ENCODE assay signal across 14 cellular contexts in genomic region chr7:1124816-1125602, GRCh38. TPM values are rescaled to one million over a fixed set of nuclear protein-coding genes. Genes with fewer than 3 reads are reported as not detected.
A peak's percentile ranks its signal among the peaks of the same experiment; 100 is the strongest.
DNase-seq lines count a peak whose midpoint lies in the region; ATAC-seq and TF ChIP-seq lines count a peak whose summit lies in the region.
"Had no signal": no experiment of that assay in that cellular context is flagged by ENCODE, and none has a peak within 500 bp of the region (broad histone marks: within the 10 kb centered on the region; RNA-seq: fewer than 3 reads in every experiment).

No MANE protein-coding gene starts in this region.

- H4K20me1 ChIP-seq in OCI-LY7 (ENCODE audit: insufficient read depth, low read length): no peaks in the 10 kb centered on the region; the same call in 1 of the 2 replicates

- intact Hi-C loops in body of pancreas (cut with DNase I) (no loop called here), left cardiac atrium (cut with DNase I) (loop anchor here in 1 of 2 donors (5.0 kb wide), 1 partner anchor 38 kb away; the partner anchor contains the start of gene GPER1), psoas muscle (cut with DNase I) (no loop called here), OCI-LY7 (cut with micrococcal nuclease; ENCODE audit: unreplicated experiment) (no loop called here)
- intact Hi-C loops in naive thymus-derived CD4-positive, alpha-beta T cell (cut with micrococcal nuclease): no loop called here

- H3K27me3 ChIP-seq in body of pancreas (no peaks in the 10 kb centered on the region), psoas muscle (ENCODE audit: insufficient read depth in 3 of 3, low read length in 2 of 3) (no peaks in the 10 kb centered on the region)
- H3K27me3 ChIP-seq in naive thymus-derived CD4-positive, alpha-beta T cell (ENCODE audit: control insufficient read depth in 2 of 2, insufficient read depth in 2 of 2, low read length in 2 of 2): no peaks in the 10 kb centered on the region
- H3K27me3 ChIP-seq: uterus had no signal

- TF ChIP-seq CTCF in C4-2B (conservative IDR thresholded peaks at IDR 0.05) (no peak), body of pancreas (IDR thresholded peaks at IDR 0.05) (no peak), psoas muscle (IDR thresholded peaks at IDR 0.05) (no peak), OCI-LY7 (conservative IDR thresholded peaks at IDR 0.05; ENCODE audit: low read length) (no peak)

- 63 to 69% methylated on average over 16 to 23 of the region's 23 CpGs for WGBS in body of pancreas, 2 donors
- WGBS in psoas muscle, 3 donors: 30 to 42% (median 33%) methylated on average over 23 of the region's 23 CpGs

- H3K9me3 ChIP-seq in body of pancreas (no peaks in the 10 kb centered on the region), psoas muscle (no peaks in the 10 kb centered on the region), OCI-LY7 (ENCODE audit: low read length) (no peaks in the 10 kb centered on the region)
- H3K9me3 ChIP-seq in naive thymus-derived CD4-positive, alpha-beta T cell (ENCODE audit: control insufficient read depth in 2 of 3, low read length in 3 of 3): no peaks in the 10 kb centered on the region
- H3K9me3 ChIP-seq: uterus had no signal

- ATAC-seq in body of pancreas (peak; percentile 24), left cardiac atrium (peak; percentile 27 to 71), psoas muscle (peak; percentile 23 to 61 (median 46))
- no peak for ATAC-seq in naive thymus-derived CD4-positive, alpha-beta T cell
- ATAC-seq: activated T-cell treated with anti-CD3 and anti-CD28 coated beads, Interleukin-2, amount 50 U/mL, for 4 hours had no signal

- no peaks in the 10 kb centered on the region for H3K9me2 ChIP-seq in OCI-LY7 (ENCODE audit: insufficient read depth, low read length)

- DNase-seq in body of pancreas (no peak), left cardiac atrium (peak; percentile 59), psoas muscle (peak in 1 of 2 donors; percentile 54), GDM1 (lab: John Stamatoyannopoulos, UW) (no peak), NCI-H82 treated with DMSO at 0.1 percent for 48 hours (lab: John Stamatoyannopoulos, UW; ENCODE audit: unreplicated experiment) (no peak), OCI-LY7 (ENCODE audit: low spot score) (no peak)
- DNase-seq in naive thymus-derived CD4-positive, alpha-beta T cell: no peak
- DNase-seq: activated CD4-positive, CD25-positive, alpha-beta regulatory T cell treated with anti-CD3 and anti-CD28 coated beads, Interleukin-2, amount 50 U/mL, for 72 hours; activated T-cell treated with anti-CD3 and anti-CD28 coated beads, Interleukin-2, amount 50 U/mL, for 4 hours; Kasumi-1; NCI-H2081 treated with DMSO at 0.1 percent for 48 hours; uterus had no signal

- peaks cover 4% of the 10 kb centered on the region for H3K4me1 ChIP-seq in body of pancreas
- peaks cover 12% of the 10 kb centered on the region for H3K4me1 ChIP-seq in psoas muscle
- no peaks in the 10 kb centered on the region for H3K4me1 ChIP-seq in naive thymus-derived CD4-positive, alpha-beta T cell (ENCODE audit: control insufficient read depth in 2 of 2, insufficient read depth in 2 of 2, low read length in 2 of 2)
- H3K4me1 ChIP-seq in OCI-LY7 (ENCODE audit: insufficient read depth, low read length, poor library complexity, severe bottlenecking): peaks cover 5% of the 10 kb centered on the region

- H3K4me2 ChIP-seq in OCI-LY7 (ENCODE audit: low read length): no peak overlapping the region

- H3K4me3 Mint-ChIP-seq in naive thymus-derived CD4-positive, alpha-beta T cell: no peak overlapping the region
- H3K4me3 Mint-ChIP-seq: activated T-cell treated with anti-CD3 and anti-CD28 coated beads, Interleukin-2, amount 50 U/mL, for 4 hours had no signal

- H3K79me2 ChIP-seq in OCI-LY7 (ENCODE audit: insufficient read depth, low read depth, low read length): no peaks in the 10 kb centered on the region

- H3K27ac ChIP-seq in C4-2B (0 out of 2 replicates have a peak overlapping the region, but pooled peaks have one; percentile 3), body of pancreas (no peak overlapping the region), psoas muscle (peak overlapping the region; percentile 50), OCI-LY7 (ENCODE audit: low read depth, low read length, poor library complexity, severe bottlenecking) (no peak overlapping the region)
- no peak overlapping the region for H3K27ac ChIP-seq in naive thymus-derived CD4-positive, alpha-beta T cell (ENCODE audit: low read depth, low read length)

- no peak for TF ChIP-seq POLR2A in body of pancreas (IDR thresholded peaks at IDR 0.05)

- H3K4me3 ChIP-seq in body of pancreas: no peak overlapping the region
- H3K4me3 ChIP-seq in psoas muscle: peak overlapping the region; percentile 56
- no peak overlapping the region for H3K4me3 ChIP-seq in naive thymus-derived CD4-positive, alpha-beta T cell (ENCODE audit: low read length)
- no peak overlapping the region for H3K4me3 ChIP-seq in OCI-LY7 (ENCODE audit: low read depth, low read length, poor library complexity, severe bottlenecking)
- H3K4me3 ChIP-seq: skin epidermis, uterus had no signal

- peaks cover 0 to 2% (median 0%) of the 10 kb centered on the region in 7 donors for H3K4me1 Mint-ChIP-seq in naive thymus-derived CD4-positive, alpha-beta T cell

- no peak overlapping the region for H3K27ac Mint-ChIP-seq in naive thymus-derived CD4-positive, alpha-beta T cell

- BruUV-seq in OCI-LY7 (replicated peaks; lab: Mats Ljungman, UMichigan): no TSS peak

- peaks cover 0 to 13% (median 6%) of the 10 kb centered on the region in 5 donors for H3K36me3 Mint-ChIP-seq in naive thymus-derived CD4-positive, alpha-beta T cell

- H2AFZ ChIP-seq in OCI-LY7 (ENCODE audit: low read length): no peak overlapping the region

- POLR2A ChIA-PET in naive thymus-derived CD4-positive, alpha-beta T cell (lab: Charles Lee): no interaction called here
- POLR2A ChIA-PET in OCI-LY7 (lab: Charles Lee): interaction anchor here (1.0 kb wide), 1 partner anchor 18 kb away, joined by 5 read pairs; no protein-coding TSS in a partner anchor

- no peaks in the 10 kb centered on the region for H3K27me3 Mint-ChIP-seq in naive thymus-derived CD4-positive, alpha-beta T cell

- CTCF ChIA-PET in naive thymus-derived CD4-positive, alpha-beta T cell (lab: Charles Lee): no interaction called here
- CTCF ChIA-PET in OCI-LY7 (lab: Charles Lee; ENCODE audit: unreplicated experiment): no interaction called here

- H3K36me3 ChIP-seq in body of pancreas (replicated peaks in 1 of 2; ENCODE audit: insufficient read depth in 1 of 2, low read depth in 2 of 2) (peaks cover 0 to 2% of the 10 kb centered on the region in 2 donors), psoas muscle (ENCODE audit: insufficient read depth in 1 of 2, low read depth in 1 of 2) (peaks cover 0 to 4% of the 10 kb centered on the region in 2 donors), OCI-LY7 (ENCODE audit: insufficient read depth, low read length) (peaks cover 19% of the 10 kb centered on the region)
- peaks cover 0 to 17% (median 0%) of the 10 kb centered on the region in 3 experiments for H3K36me3 ChIP-seq in naive thymus-derived CD4-positive, alpha-beta T cell (ENCODE audit: control insufficient read depth in 2 of 3, insufficient read depth in 3 of 3, low read length in 3 of 3)
- H3K36me3 ChIP-seq: uterus had no signal

- no peaks in the 10 kb centered on the region for H3K9me3 Mint-ChIP-seq in naive thymus-derived CD4-positive, alpha-beta T cell
- H3K9me3 Mint-ChIP-seq: activated T-cell treated with anti-CD3 and anti-CD28 coated beads, Interleukin-2, amount 50 U/mL, for 4 hours had no signal

RNA-seq across cellular contexts. Expression of gene ZFAND2A, which starts 35.0 kb away (rescaled TPM):
- total RNA-seq in body of pancreas: 10 to 100 TPM; 15.6 to 17.8 TPM
- total RNA-seq in left cardiac atrium: 10 to 100 TPM in 1 of 2 donors, 1 to 10 TPM in 1; 9.8 to 16.7 TPM
- 10 to 100 TPM in 1 of 4 donors, 1 to 10 TPM in 3; 5.7 to 18.4 (median 8.9) TPM for total RNA-seq in psoas muscle
- polyA plus RNA-seq in psoas muscle: 10 to 100 TPM; 27.4 to 61.1 (median 57.2) TPM
- 10 to 100 TPM; 21.2 to 74.5 (median 38.6) TPM for total RNA-seq in naive thymus-derived CD4-positive, alpha-beta T cell
- polyA plus RNA-seq in naive thymus-derived CD4-positive, alpha-beta T cell: 10 to 100 TPM; 43.2 to 51.7 TPM
- total RNA-seq in OCI-LY7 (2014; rRNA removed; shearing (Covaris generic)): 20.2 and 22.9 TPM in 2 replicates
- total RNA-seq in OCI-LY7 (2022): 20.4 and 24.8 TPM in 2 replicates

RNA-seq across cellular contexts. Expression of gene GPER1, which starts 37.1 kb away (rescaled TPM):
- total RNA-seq in body of pancreas (1 to 10 TPM in 1 of 2 donors, not detected in 1; 1.0 TPM), left cardiac atrium (1 to 10 TPM; 4.6 to 7.6 TPM), psoas muscle (1 to 10 TPM; 1.1 to 3.1 (median 1.5) TPM), OCI-LY7 (2022) (44.7 and 75.9 TPM in 2 replicates)
- 1 to 10 TPM in 2 of 3 donors, under 1 TPM in 1; 0.90 to 1.5 (median 1.4) TPM for polyA plus RNA-seq in psoas muscle
- 1 to 10 TPM in 1 of 5 experiments, under 1 TPM in 1, not detected in 3; 0.13 to 1.3 TPM for total RNA-seq in naive thymus-derived CD4-positive, alpha-beta T cell
- polyA plus RNA-seq in naive thymus-derived CD4-positive, alpha-beta T cell: under 1 TPM; 0.21 to 0.47 TPM
- 22.9 and 34.9 TPM in 2 replicates for total RNA-seq in OCI-LY7 (2014; rRNA removed; shearing (Covaris generic))

Comparison
In these comparisons a context has a peak if more than half of its experiments do, and no peak if none do; other contexts are left out.
1. H3K27ac ChIP-seq: peak in C4-2B (single experiment) and psoas muscle (single experiment); none in body of pancreas (0 of 4), naive thymus-derived CD4-positive, alpha-beta T cell (single experiment) and OCI-LY7 (single experiment).